1 cellular context compared by ENCODE assay signal in genomic region chr19:38619361-38620174, GRCh38.
TF ChIP-seq lines count a peak whose summit lies in the region.

No MANE protein-coding gene starts in this region.

TF ChIP-seq in K562, 482 proteins besides CTCF, POLR2A, EP300 and RAD21:
- TF ChIP-seq CHD1 (IDR thresholded peaks at IDR 0.05; ENCODE audit: low read length) (peak; percentile 65), ZNF316 (IDR thresholded peaks at IDR 0.05) (no peak), NR2C2 (CRISPR knock-in tag; IDR thresholded peaks at IDR 0.05) (0 out of 2 replicates have a peak, but pooled peaks have one; percentile 5), NR2C2 (tag; IDR thresholded peaks at IDR 0.05) (no peak), ZBTB34 (CRISPR knock-in tag; IDR thresholded peaks at IDR 0.05) (no peak), ZNF766 (CRISPR knock-in tag; conservative IDR thresholded peaks at IDR 0.05) (no peak), KLF10 (CRISPR knock-in tag; IDR thresholded peaks at IDR 0.05) (no peak), ZBED1 (IDR thresholded peaks at IDR 0.05) (no peak), HDAC1 (IDR thresholded peaks at IDR 0.05) (peak in 1 of 2 experiments; percentile 38; a peak in 2 of 4 replicates), ZNF589 (CRISPR knock-in tag; IDR thresholded peaks at IDR 0.05; ENCODE audit: low read depth) (no peak), SP1 (CRISPR knock-in tag; IDR thresholded peaks at IDR 0.05) (peak; percentile 38; the same call in 1 of the 2 replicates), IRF2 (CRISPR knock-in tag; IDR thresholded peaks at IDR 0.05) (no peak), ZNF830 (CRISPR knock-in tag; IDR thresholded peaks at IDR 0.05) (no peak), SP2 (IDR thresholded peaks at IDR 0.05; ENCODE audit: extremely low read depth, low read depth, low read length, poor library complexity, severe bottlenecking) (no peak), ATF1 (CRISPR knock-in tag; IDR thresholded peaks at IDR 0.05) (no peak), ATF1 (tag; IDR thresholded peaks at IDR 0.05) (peak; percentile 61; the same call in 1 of the 2 replicates), KLF1 (tag; IDR thresholded peaks at IDR 0.05) (no peak), ZNF143 (CRISPR knock-in tag; IDR thresholded peaks at IDR 0.05) (no peak), MTA1 (IDR thresholded peaks at IDR 0.05; ENCODE audit: borderline replicate concordance) (no peak), E2F5 (CRISPR knock-in tag; IDR thresholded peaks at IDR 0.05) (no peak), HLTF (IDR thresholded peaks at IDR 0.05) (0 out of 2 replicates have a peak, but pooled peaks have one; percentile 29), NUFIP1 (IDR thresholded peaks at IDR 0.05; ENCODE audit: partially characterized antibody) (peak; percentile 16), PTBP1 (IDR thresholded peaks at IDR 0.05; ENCODE audit: low read depth, low read length) (no peak), TAF1 (IDR thresholded peaks at IDR 0.05; ENCODE audit: control insufficient read depth, extremely low read depth, insufficient read depth, low read length, severe bottlenecking) (no peak), ZNF224 (CRISPR knock-in tag; IDR thresholded peaks at IDR 0.05) (no peak), KHSRP (IDR thresholded peaks at IDR 0.05) (no peak), YBX1 (IDR thresholded peaks at IDR 0.05) (no peak), ZNF695 (CRISPR knock-in tag; IDR thresholded peaks at IDR 0.05) (no peak), TRIM28 (IDR thresholded peaks at IDR 0.05) (no peak), TAF7 (tag; IDR thresholded peaks at IDR 0.05) (no peak), SRSF1 (IDR thresholded peaks at IDR 0.05; ENCODE audit: low read depth, low read length) (no peak), PHB2 (IDR thresholded peaks at IDR 0.05; ENCODE audit: low read depth) (0 out of 2 replicates have a peak, but pooled peaks have one; percentile 25), MLLT1 (IDR thresholded peaks at IDR 0.05) (peak in 1 of 2 experiments; percentile 39; a peak in 1 of 4 replicates), GABPA (tag; conservative IDR thresholded peaks at IDR 0.05; ENCODE audit: low read depth) (peak; percentile 88), PBX2 (CRISPR knock-in tag; IDR thresholded peaks at IDR 0.05; ENCODE audit: low read depth) (no peak), PBX2 (tag; conservative IDR thresholded peaks at IDR 0.05; ENCODE audit: low read depth) (no peak), RFX5 (IDR thresholded peaks at IDR 0.05; ENCODE audit: low read depth, low read length) (no peak), C11orf30 (IDR thresholded peaks at IDR 0.05; ENCODE audit: low read depth) (0 out of 2 replicates have a peak, but pooled peaks have one; percentile 19), NCOA1 (IDR thresholded peaks at IDR 0.05; ENCODE audit: low read depth) (0 out of 2 replicates have a peak, but pooled peaks have one; percentile 6)
- TF ChIP-seq, protein P1, sequence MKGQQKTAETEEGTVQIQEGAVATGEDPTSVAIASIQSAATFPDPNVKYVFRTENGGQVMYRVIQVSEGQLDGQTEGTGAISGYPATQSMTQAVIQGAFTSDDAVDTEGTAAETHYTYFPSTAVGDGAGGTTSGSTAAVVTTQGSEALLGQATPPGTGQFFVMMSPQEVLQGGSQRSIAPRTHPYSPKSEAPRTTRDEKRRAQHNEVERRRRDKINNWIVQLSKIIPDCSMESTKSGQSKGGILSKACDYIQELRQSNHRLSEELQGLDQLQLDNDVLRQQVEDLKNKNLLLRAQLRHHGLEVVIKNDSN (CRISPR knock-in tag; IDR thresholded peaks at IDR 0.05) = peak; percentile 24; the same call in 1 of the 2 replicates
- TF ChIP-seq, protein P2, sequence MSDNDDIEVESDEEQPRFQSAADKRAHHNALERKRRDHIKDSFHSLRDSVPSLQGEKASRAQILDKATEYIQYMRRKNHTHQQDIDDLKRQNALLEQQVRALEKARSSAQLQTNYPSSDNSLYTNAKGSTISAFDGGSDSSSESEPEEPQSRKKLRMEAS (CRISPR knock-in tag; IDR thresholded peaks at IDR 0.05) = 0 out of 2 replicates have a peak, but pooled peaks have one; percentile 32
- TF ChIP-seq, protein P3, sequence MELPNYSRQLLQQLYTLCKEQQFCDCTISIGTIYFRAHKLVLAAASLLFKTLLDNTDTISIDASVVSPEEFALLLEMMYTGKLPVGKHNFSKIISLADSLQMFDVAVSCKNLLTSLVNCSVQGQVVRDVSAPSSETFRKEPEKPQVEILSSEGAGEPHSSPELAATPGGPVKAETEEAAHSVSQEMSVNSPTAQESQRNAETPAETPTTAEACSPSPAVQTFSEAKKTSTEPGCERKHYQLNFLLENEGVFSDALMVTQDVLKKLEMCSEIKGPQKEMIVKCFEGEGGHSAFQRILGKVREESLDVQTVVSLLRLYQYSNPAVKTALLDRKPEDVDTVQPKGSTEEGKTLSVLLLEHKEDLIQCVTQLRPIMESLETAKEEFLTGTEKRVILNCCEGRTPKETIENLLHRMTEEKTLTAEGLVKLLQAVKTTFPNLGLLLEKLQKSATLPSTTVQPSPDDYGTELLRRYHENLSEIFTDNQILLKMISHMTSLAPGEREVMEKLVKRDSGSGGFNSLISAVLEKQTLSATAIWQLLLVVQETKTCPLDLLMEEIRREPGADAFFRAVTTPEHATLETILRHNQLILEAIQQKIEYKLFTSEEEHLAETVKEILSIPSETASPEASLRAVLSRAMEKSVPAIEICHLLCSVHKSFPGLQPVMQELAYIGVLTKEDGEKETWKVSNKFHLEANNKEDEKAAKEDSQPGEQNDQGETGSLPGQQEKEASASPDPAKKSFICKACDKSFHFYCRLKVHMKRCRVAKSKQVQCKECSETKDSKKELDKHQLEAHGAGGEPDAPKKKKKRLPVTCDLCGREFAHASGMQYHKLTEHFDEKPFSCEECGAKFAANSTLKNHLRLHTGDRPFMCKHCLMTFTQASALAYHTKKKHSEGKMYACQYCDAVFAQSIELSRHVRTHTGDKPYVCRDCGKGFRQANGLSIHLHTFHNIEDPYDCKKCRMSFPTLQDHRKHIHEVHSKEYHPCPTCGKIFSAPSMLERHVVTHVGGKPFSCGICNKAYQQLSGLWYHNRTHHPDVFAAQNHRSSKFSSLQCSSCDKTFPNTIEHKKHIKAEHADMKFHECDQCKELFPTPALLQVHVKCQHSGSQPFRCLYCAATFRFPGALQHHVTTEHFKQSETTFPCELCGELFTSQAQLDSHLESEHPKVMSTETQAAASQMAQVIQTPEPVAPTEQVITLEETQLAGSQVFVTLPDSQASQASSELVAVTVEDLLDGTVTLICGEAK (IDR thresholded peaks at IDR 0.05) = peak; percentile 12; the same call in 1 of the 2 replicates
- TF ChIP-seq, protein P3 (CRISPR knock-in tag; IDR thresholded peaks at IDR 0.05) = no peak
- TF ChIP-seq, protein P4, sequence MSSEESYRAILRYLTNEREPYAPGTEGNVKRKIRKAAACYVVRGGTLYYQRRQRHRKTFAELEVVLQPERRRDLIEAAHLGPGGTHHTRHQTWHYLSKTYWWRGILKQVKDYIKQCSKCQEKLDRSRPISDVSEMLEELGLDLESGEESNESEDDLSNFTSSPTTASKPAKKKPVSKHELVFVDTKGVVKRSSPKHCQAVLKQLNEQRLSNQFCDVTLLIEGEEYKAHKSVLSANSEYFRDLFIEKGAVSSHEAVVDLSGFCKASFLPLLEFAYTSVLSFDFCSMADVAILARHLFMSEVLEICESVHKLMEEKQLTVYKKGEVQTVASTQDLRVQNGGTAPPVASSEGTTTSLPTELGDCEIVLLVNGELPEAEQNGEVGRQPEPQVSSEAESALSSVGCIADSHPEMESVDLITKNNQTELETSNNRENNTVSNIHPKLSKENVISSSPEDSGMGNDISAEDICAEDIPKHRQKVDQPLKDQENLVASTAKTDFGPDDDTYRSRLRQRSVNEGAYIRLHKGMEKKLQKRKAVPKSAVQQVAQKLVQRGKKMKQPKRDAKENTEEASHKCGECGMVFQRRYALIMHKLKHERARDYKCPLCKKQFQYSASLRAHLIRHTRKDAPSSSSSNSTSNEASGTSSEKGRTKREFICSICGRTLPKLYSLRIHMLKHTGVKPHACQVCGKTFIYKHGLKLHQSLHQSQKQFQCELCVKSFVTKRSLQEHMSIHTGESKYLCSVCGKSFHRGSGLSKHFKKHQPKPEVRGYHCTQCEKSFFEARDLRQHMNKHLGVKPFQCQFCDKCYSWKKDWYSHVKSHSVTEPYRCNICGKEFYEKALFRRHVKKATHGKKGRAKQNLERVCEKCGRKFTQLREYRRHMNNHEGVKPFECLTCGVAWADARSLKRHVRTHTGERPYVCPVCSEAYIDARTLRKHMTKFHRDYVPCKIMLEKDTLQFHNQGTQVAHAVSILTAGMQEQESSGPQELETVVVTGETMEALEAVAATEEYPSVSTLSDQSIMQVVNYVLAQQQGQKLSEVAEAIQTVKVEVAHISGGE (CRISPR knock-in tag; IDR thresholded peaks at IDR 0.05) = 0 out of 6 replicates have a peak, but pooled peaks of 1 of the 3 experiments have one; percentile 2
